ENCODE assay signal across 8 cellular contexts in genomic region chr13:102773441-102774209, GRCh38. TPM values are rescaled to one million over a fixed set of nuclear protein-coding genes. Genes with fewer than 3 reads are reported as not detected.
DNase-seq lines count a peak whose midpoint lies in the region; ATAC-seq lines count a peak whose summit lies in the region.

TEX30 (minus strand) TSS chr13:102773786; CDS start chr13:102770026, 3,760 bp downstream.

- ATAC-seq in GM19452 (IDR thresholded peaks at IDR 0.05; ENCODE audit: unreplicated experiment) (peak; percentile 94), HG03571 (IDR thresholded peaks at IDR 0.05; ENCODE audit: unreplicated experiment) (peak; percentile 91), memory B cell (ENCODE audit: low read depth) (peak; percentile 95)

- no peaks in the 10 kb centered on the region for H3K9me3 Mint-ChIP-seq in CD8-positive, alpha-beta memory T cell
- no peaks in the 10 kb centered on the region for H3K9me3 Mint-ChIP-seq in memory B cell

- no peaks in the 10 kb centered on the region for H3K36me3 ChIP-seq in CD8-positive, alpha-beta memory T cell (ENCODE audit: insufficient read depth, low read length)
- no peaks in the 10 kb centered on the region for H3K36me3 ChIP-seq in effector memory CD4-positive, alpha-beta T cell (ENCODE audit: control insufficient read depth, insufficient read depth, low read length)

- H3K27ac ChIP-seq in CD8-positive, alpha-beta memory T cell (ENCODE audit: low read depth, low read length) = peak within 1 kb of the TSS; percentile 77
- peak within 1 kb of the TSS; percentile 75 for H3K27ac ChIP-seq in effector memory CD4-positive, alpha-beta T cell (ENCODE audit: insufficient read depth, low read length, poor library complexity, severe bottlenecking)

- POLR2A ChIA-PET in CD8-positive, alpha-beta memory T cell (lab: Charles Lee) = interaction anchor here (0.7 to 2.6 kb wide), 6 partner anchors 12 to 1134 kb away, joined by 3 to 28 read pairs (median 8); partner anchors contain the start of genes ERCC5 and TPP2

- CTCF ChIA-PET in CD8-positive, alpha-beta memory T cell (lab: Charles Lee) = interaction anchor here (1.3 to 4.1 kb wide), 6 partner anchors 12 to 182 kb away, joined by 3 to 28 read pairs (median 5); partner anchors contain the start of genes BIVM, ERCC5 and POGLUT2

- peaks cover 0 to 3% (median 0%) of the 10 kb centered on the region in 3 donors for H3K36me3 Mint-ChIP-seq in CD8-positive, alpha-beta memory T cell
- H3K36me3 Mint-ChIP-seq in memory B cell = no peaks in the 10 kb centered on the region

- H3K9me3 ChIP-seq in CD8-positive, alpha-beta memory T cell (ENCODE audit: low read length) = no peaks in the 10 kb centered on the region
- H3K9me3 ChIP-seq in effector memory CD4-positive, alpha-beta T cell (ENCODE audit: control insufficient read depth, low read length) = no peaks in the 10 kb centered on the region

- peaks cover 5% of the 10 kb centered on the region for H3K4me1 ChIP-seq in CD8-positive, alpha-beta memory T cell (ENCODE audit: insufficient read depth, low read length)
- peaks cover 10% of the 10 kb centered on the region for H3K4me1 ChIP-seq in effector memory CD4-positive, alpha-beta T cell (ENCODE audit: control insufficient read depth, insufficient read depth, low read length, poor library complexity, severe bottlenecking)

- peaks cover 0 to 3% of the 10 kb centered on the region in 2 donors for H3K27me3 Mint-ChIP-seq in CD8-positive, alpha-beta memory T cell
- no peaks in the 10 kb centered on the region for H3K27me3 Mint-ChIP-seq in memory B cell

- peak within 1 kb of the TSS; percentile 87 for H3K4me3 ChIP-seq in CD8-positive, alpha-beta memory T cell (ENCODE audit: low read length)
- peak within 1 kb of the TSS; percentile 97 for H3K4me3 ChIP-seq in effector memory CD4-positive, alpha-beta T cell (ENCODE audit: insufficient read depth, low read depth, low read length, poor library complexity, severe bottlenecking)

- DNase-seq in CD8-positive, alpha-beta memory T cell = peak; percentile 80 to 91 (median 90)
- DNase-seq in NOMO-1 (lab: John Stamatoyannopoulos, UW; ENCODE audit: unreplicated experiment in 2 of 2) (peak; percentile 73 to 85), memory B cell (ENCODE audit: low spot score in 2 of 2) (peak; percentile 88 to 89)
- peak; percentile 67 to 72 for DNase-seq in activated CD8-positive, alpha-beta memory T cell treated with anti-CD3 and anti-CD28 coated beads for 4 hours (ENCODE audit: low read depth in 2 of 2)
- DNase-seq in effector memory CD4-positive, alpha-beta T cell = peak; percentile 79 to 81 (median 81)
- peak; percentile 71 for DNase-seq in stimulated activated CD8-positive, alpha-beta memory T cell treated with anti-CD3 and anti-CD28 coated beads, Interleukin-12 subunit alpha, Interleukin-12 subunit beta, amount 100 ng/mL, for 24 hours (ENCODE audit: extremely low read depth)

- H3K27me3 ChIP-seq in CD8-positive, alpha-beta memory T cell (ENCODE audit: insufficient read depth, low read length, poor library complexity, severe bottlenecking) = no peaks in the 10 kb centered on the region
- H3K27me3 ChIP-seq in effector memory CD4-positive, alpha-beta T cell (replicated peaks; ENCODE audit: control insufficient read depth, insufficient read depth, low read length, poor library complexity, severe bottlenecking) = no peaks in the 10 kb centered on the region

- peaks cover 35 to 52% (median 49%) of the 10 kb centered on the region in 3 donors for H3K4me1 Mint-ChIP-seq in CD8-positive, alpha-beta memory T cell
- peaks cover 7% of the 10 kb centered on the region for H3K4me1 Mint-ChIP-seq in memory B cell

- H3K27ac Mint-ChIP-seq in CD8-positive, alpha-beta memory T cell = peak within 1 kb of the TSS; percentile 65 to 98 (median 95)
- H3K27ac Mint-ChIP-seq in memory B cell = peak within 1 kb of the TSS; percentile 84

- H3K4me3 Mint-ChIP-seq in CD8-positive, alpha-beta memory T cell = peak within 1 kb of the TSS; percentile 88 to 96 (median 92)
- peak within 1 kb of the TSS; percentile 90 for H3K4me3 Mint-ChIP-seq in memory B cell

RNA-seq across cellular contexts. Expression of gene TEX30, which starts in this region (rescaled TPM):
- total RNA-seq in CD8-positive, alpha-beta memory T cell = 10 to 100 TPM; 58.5 to 64.3 TPM
- polyA plus RNA-seq in CD8-positive, alpha-beta memory T cell = 22.0 TPM

Comparison
In these comparisons a context has a peak if more than half of its experiments do, and no peak if none do; other contexts are left out.
1. Peak in every context shown above with its lines: DNase-seq, ATAC-seq, H3K4me3 ChIP-seq and H3K27ac ChIP-seq.